25 cellular contexts compared by ENCODE assay signal in the genomic region with DNA sequence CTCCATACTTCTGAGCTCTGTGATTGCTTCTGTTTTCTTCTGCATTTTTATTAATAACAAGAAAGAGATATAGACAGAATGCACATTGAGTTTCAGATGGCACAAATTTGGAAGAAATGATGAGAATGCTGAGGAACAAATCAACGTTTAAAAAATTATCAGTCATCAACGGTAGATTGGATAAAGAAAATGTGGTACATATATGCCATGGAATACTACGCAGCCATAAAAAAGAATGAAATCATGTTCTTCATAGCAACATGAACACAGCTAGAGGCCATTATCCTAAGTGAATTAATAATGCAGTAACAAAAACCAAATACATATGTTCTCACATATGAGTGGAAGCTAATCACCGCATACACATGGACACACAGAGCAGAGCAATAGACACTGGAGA.
DNase-seq lines count a peak whose midpoint lies in the region; FAIRE-seq and TF ChIP-seq lines count a peak whose summit lies in the region.
"Had no signal": no experiment of that assay in that cellular context is flagged by ENCODE, and none has a peak within 500 bp of the region (broad histone marks: within the 10 kb centered on the region; RNA-seq: fewer than 3 reads in every experiment).

No MANE protein-coding gene starts in this region.

- CTCF ChIA-PET in HEK293 (lab: Yijun Ruan, JAX) (no interaction called here), H1 (lab: Charles Lee; ENCODE audit: partially characterized antibody) (interaction anchor here (0.6 to 1.2 kb wide), 2 partner anchors 179 to 192 kb away, joined by 3 read pairs; no protein-coding TSS in a partner anchor)

- H3K14ac ChIP-seq in H1 (ENCODE audit: insufficient read length) = no peak overlapping the region

- H3K18ac ChIP-seq in H1 (ENCODE audit: extremely low read depth, low read length) = no peak overlapping the region

- H3K23ac ChIP-seq in H1 (ENCODE audit: insufficient read length) = no peak overlapping the region

- H2BK12ac ChIP-seq in H1 (ENCODE audit: low read depth, low read length) = no peak overlapping the region

- H3K27ac ChIP-seq in HEK293 (ENCODE audit: extremely low read depth, low read depth, low read length) (no peak overlapping the region), H1 (ENCODE audit: low read depth, low read length) (no peak overlapping the region)
- H3K27ac ChIP-seq: BLaER1 had no signal

- POLR2A ChIA-PET in HEK293 (lab: Yijun Ruan, JAX) (no interaction called here), H1 (lab: Charles Lee; ENCODE audit: partially characterized antibody) (no interaction called here)

- no peak overlapping the region for H2BK15ac ChIP-seq in H1 (ENCODE audit: low read length)

- no peak overlapping the region for H2AFZ ChIP-seq in H1 (ENCODE audit: low read length)

- H2BK5ac ChIP-seq in H1 (ENCODE audit: low read depth, low read length) = no peak overlapping the region

- H3K79me2 ChIP-seq in H1 (ENCODE audit: control insufficient read depth in 1 of 2, insufficient read depth in 2 of 2, low read length in 2 of 2) = no peaks in the 10 kb centered on the region

- no peak for TF ChIP-seq RAD21 in H1 (IDR thresholded peaks at IDR 0.05 in 1 of 2, conservative IDR thresholded peaks at IDR 0.05 in 1 of 2; ENCODE audit: low read depth in 2 of 2, low read length in 2 of 2)

- H3K4me2 ChIP-seq in H1 (ENCODE audit: insufficient read depth in 1 of 2, low read depth in 2 of 2, low read length in 2 of 2) = no peak overlapping the region
- H3K4me2 ChIP-seq: BLaER1 had no signal

- H3K9me3 ChIP-seq in HEK293 (ENCODE audit: control insufficient read depth, insufficient read depth, low read depth, low read length) (no peaks in the 10 kb centered on the region), H1 (ENCODE audit: insufficient read depth in 2 of 2, low read depth in 1 of 2, low read length in 1 of 2) (no peaks in the 10 kb centered on the region)
- H3K9me3 ChIP-seq: BLaER1 had no signal

- no peak overlapping the region for H2AK5ac ChIP-seq in H1 (ENCODE audit: low read depth, low read length)

- H2BK20ac ChIP-seq in H1 (ENCODE audit: low read length) = no peak overlapping the region

- H3K27me3 ChIP-seq in H1 (replicated peaks in 1 of 4; ENCODE audit: control insufficient read depth in 3 of 4, extremely low read depth in 1 of 4, insufficient read depth in 3 of 4, low read length in 3 of 4) = no peaks in the 10 kb centered on the region
- H3K27me3 ChIP-seq: BE2C, BLaER1 had no signal

- no peak overlapping the region for H4K5ac ChIP-seq in H1 (ENCODE audit: insufficient read length, low read depth, low read length)

- no peaks in the 10 kb centered on the region for H3K23me2 ChIP-seq in H1 (ENCODE audit: low read depth, low read length)

- TF ChIP-seq POLR2A in H54 (IDR thresholded peaks at IDR 0.05; ENCODE audit: low read depth, low read length) = no peak
- TF ChIP-seq POLR2A in H1 (IDR thresholded peaks at IDR 0.05; ENCODE audit: control extremely low read depth in 1 of 2, low read depth in 2 of 2, low read length in 2 of 2) = no peak

- no peak overlapping the region for H2BK120ac ChIP-seq in H1 (replicated peaks; ENCODE audit: low read depth, low read length)

- DNase-seq in H54 (ENCODE audit: insufficient read length, low spot score) (no peak), H1 (ENCODE audit: low read depth in 1 of 2, low spot score in 2 of 2) (no peak), NCI-H187 treated with DMSO at 0.1 percent for 48 hours (lab: John Stamatoyannopoulos, UW) (no peak), NCI-H2029 treated with DMSO at 0.1 percent for 48 hours (lab: John Stamatoyannopoulos, UW) (no peak)
- DNase-seq: 8988T; ACHN; BE2C; C1 segment of cervical spinal cord; CD4-positive, alpha-beta memory T cell; CD4-positive, CD25-positive, alpha-beta regulatory T cell; CD8-positive, alpha-beta memory T cell; COR-L47; DMS 273 treated with DMSO at 0.1 percent for 48 hours; DMS153; DMS53; DMS79; DND-41; EL; GDM1 had no signal

- TF ChIP-seq CTCF in HEK293 (tag by site-specific recombination; IDR thresholded peaks at IDR 0.05) = no peak
- TF ChIP-seq CTCF in H1 (IDR thresholded peaks at IDR 0.05; ENCODE audit: control extremely low read depth in 1 of 3, insufficient read depth in 1 of 3, low read depth in 1 of 3, low read length in 3 of 3) = no peak

- no peak for TF ChIP-seq EP300 in H1 (IDR thresholded peaks at IDR 0.05; ENCODE audit: borderline replicate concordance in 1 of 2, low read depth in 2 of 2, low read length in 2 of 2)

- no peaks in the 10 kb centered on the region for H3K79me1 ChIP-seq in H1 (ENCODE audit: low read depth, low read length)

- no peak overlapping the region for H4K8ac ChIP-seq in H1 (ENCODE audit: extremely low read depth, insufficient read depth, low read length)

- no peak overlapping the region for H3K9ac ChIP-seq in H1 (replicated peaks in 1 of 4; ENCODE audit: extremely low read depth in 1 of 4, low read depth in 3 of 4, low read length in 3 of 4)
- H3K9ac ChIP-seq: BLaER1 had no signal

- 96% methylated on average over 4 of the region's 4 CpGs; no CpG with 5 or more reads in 1 of the 2 experiments for WGBS in H1 (ENCODE audit: extremely low coverage in 1 of 2, insufficient coverage in 1 of 2, insufficient read length in 1 of 2, insufficient replicate concordance in 2 of 2, low coverage in 1 of 2, low lambda C conversion rate in 2 of 2, missing lambda C conversion rate in 1 of 2), 2 experiments

- H4K91ac ChIP-seq in H1 (replicated peaks; ENCODE audit: insufficient read length, low read length) = no peak overlapping the region

- H3K4me3 ChIP-seq in HEK293 (ENCODE audit: low read depth, low read length) = no peak overlapping the region
- no peak overlapping the region for H3K4me3 ChIP-seq in H1 (ENCODE audit: extremely low read depth in 1 of 4, insufficient read depth in 2 of 4, low read depth in 3 of 4, low read length in 4 of 4)
- H3K4me3 ChIP-seq: BLaER1, GM12878 had no signal

- H3K4ac ChIP-seq in H1 (replicated peaks; ENCODE audit: insufficient read length, low read depth, low read length) = no peak overlapping the region

- H3K56ac ChIP-seq in H1 (replicated peaks; ENCODE audit: insufficient read length, low read depth, low read length) = no peak overlapping the region

- FAIRE-seq in H54 (lab: Jason Lieb, UNC) (peak; percentile 6), H1 (lab: Jason Lieb, UNC) (no peak)
- FAIRE-seq: A204.1, GM12878, GM12892, GM18507 had no signal

- H3K36me3 ChIP-seq in HEK293 (ENCODE audit: control insufficient read depth in 2 of 2, insufficient read depth in 1 of 2, low read length in 2 of 2) (no peaks in the 10 kb centered on the region), H1 (ENCODE audit: control insufficient read depth in 2 of 4, insufficient read depth in 4 of 4, low read length in 3 of 4) (no peaks in the 10 kb centered on the region)
- H3K36me3 ChIP-seq: BE2C, BLaER1 had no signal

- H3K4me1 ChIP-seq in HEK293 (ENCODE audit: control insufficient read depth, insufficient read depth, low read length) (no peaks in the 10 kb centered on the region), H1 (replicated peaks in 1 of 4; ENCODE audit: control insufficient read depth in 3 of 4, insufficient read depth in 4 of 4, low read length in 3 of 4) (no peaks in the 10 kb centered on the region)
- H3K4me1 ChIP-seq: BE2C, BLaER1 had no signal

- H4K20me1 ChIP-seq in H1 (replicated peaks in 1 of 2; ENCODE audit: control insufficient read depth in 1 of 2, insufficient read depth in 2 of 2, low read length in 2 of 2) = no peaks in the 10 kb centered on the region
- H4K20me1 ChIP-seq: BLaER1 had no signal

TF ChIP-seq in HEK293, 187 proteins besides CTCF, POLR2A, EP300 and RAD21 (continues in another document):
- TF ChIP-seq ZNF549 (tag by site-specific recombination; IDR thresholded peaks at IDR 0.05) = no peak
- TF ChIP-seq, protein P1, sequence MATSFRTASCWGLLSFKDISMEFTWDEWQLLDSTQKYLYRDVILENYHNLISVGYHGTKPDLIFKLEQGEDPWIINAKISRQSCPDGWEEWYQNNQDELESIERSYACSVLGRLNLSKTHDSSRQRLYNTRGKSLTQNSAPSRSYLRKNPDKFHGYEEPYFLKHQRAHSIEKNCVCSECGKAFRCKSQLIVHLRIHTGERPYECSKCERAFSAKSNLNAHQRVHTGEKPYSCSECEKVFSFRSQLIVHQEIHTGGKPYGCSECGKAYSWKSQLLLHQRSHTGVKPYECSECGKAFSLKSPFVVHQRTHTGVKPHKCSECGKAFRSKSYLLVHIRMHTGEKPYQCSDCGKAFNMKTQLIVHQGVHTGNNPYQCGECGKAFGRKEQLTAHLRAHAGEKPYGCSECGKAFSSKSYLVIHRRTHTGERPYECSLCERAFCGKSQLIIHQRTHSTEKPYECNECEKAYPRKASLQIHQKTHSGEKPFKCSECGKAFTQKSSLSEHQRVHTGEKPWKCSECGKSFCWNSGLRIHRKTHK (tag by site-specific recombination; IDR thresholded peaks at IDR 0.05) = no peak
- no peak for TF ChIP-seq SETDB1 (IDR thresholded peaks at IDR 0.05; ENCODE audit: insufficient read length, low read length)
- TF ChIP-seq, protein P2, sequence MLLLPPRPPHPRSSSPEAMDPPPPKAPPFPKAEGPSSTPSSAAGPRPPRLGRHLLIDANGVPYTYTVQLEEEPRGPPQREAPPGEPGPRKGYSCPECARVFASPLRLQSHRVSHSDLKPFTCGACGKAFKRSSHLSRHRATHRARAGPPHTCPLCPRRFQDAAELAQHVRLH (tag by site-specific recombination; IDR thresholded peaks at IDR 0.05) = peak; percentile 14; the same call in 1 of the 2 replicates
- TF ChIP-seq ZNF792 (tag by site-specific recombination; IDR thresholded peaks at IDR 0.05) = no peak

TF ChIP-seq in H1, 55 proteins besides CTCF, POLR2A, EP300 and RAD21:
- TF ChIP-seq CHD1 (IDR thresholded peaks at IDR 0.05; ENCODE audit: low read depth, low read length) (no peak), KDM1A (IDR thresholded peaks at IDR 0.05; ENCODE audit: borderline replicate concordance, low read length) (peak; percentile 81), BACH1 (IDR thresholded peaks at IDR 0.05; ENCODE audit: low read length) (no peak), POU5F1 (IDR thresholded peaks at IDR 0.05; ENCODE audit: low read depth, low read length) (no peak), CEBPB (IDR thresholded peaks at IDR 0.05; ENCODE audit: low read depth, low read length) (no peak), TBP (IDR thresholded peaks at IDR 0.05; ENCODE audit: low read depth, low read length) (no peak)
